11 cellular contexts compared by ENCODE assay signal in the genomic region with DNA sequence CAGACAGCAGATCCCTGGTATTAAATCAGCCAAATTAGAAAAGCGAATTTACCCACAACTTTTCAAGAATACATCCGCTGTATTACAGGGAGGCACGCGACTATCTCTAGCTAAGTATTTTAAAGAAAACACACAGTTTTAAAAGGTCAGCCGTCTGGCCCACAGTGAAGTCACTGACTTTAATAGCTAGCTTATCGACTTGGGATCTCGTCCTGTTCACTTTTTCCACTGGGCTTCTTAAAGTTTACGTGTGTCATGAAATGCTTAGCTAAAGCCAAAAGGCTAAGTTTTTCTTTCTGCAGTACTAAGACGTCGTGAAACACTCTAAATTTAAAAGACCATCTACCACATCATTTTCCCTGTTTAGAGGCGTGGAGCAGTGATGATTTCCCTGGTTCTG. TPM values are rescaled to one million over a fixed set of nuclear protein-coding genes. Genes with fewer than 3 reads are reported as not detected.
A peak's percentile ranks its signal among the peaks of the same experiment; 100 is the strongest.
DNase-seq lines count a peak whose midpoint lies in the region; ATAC-seq lines count a peak whose summit lies in the region.
"Had no signal": no experiment of that assay in that cellular context is flagged by ENCODE, and none has a peak within 500 bp of the region (broad histone marks: within the 10 kb centered on the region; RNA-seq: fewer than 3 reads in every experiment).

No MANE protein-coding gene starts in this region.

- no peak for ATAC-seq in activated T-cell treated with anti-CD3 and anti-CD28 coated beads, Interleukin-2, amount 50 U/mL, for 72 hours (replicated peaks in 1 of 2)
- no peak for ATAC-seq in HG03565 (IDR thresholded peaks at IDR 0.05; ENCODE audit: unreplicated experiment)

- 8 to 11% methylated on average over 11 of the region's 11 CpGs for WGBS in GM23248 (ENCODE audit: low coverage in 1 of 2, low lambda C conversion rate in 2 of 2, missing lambda C conversion rate in 2 of 2), 2 experiments

- H3K4me1 Mint-ChIP-seq in activated T-cell treated with anti-CD3 and anti-CD28 coated beads, Interleukin-2, amount 50 U/mL, for 72 hours (ENCODE audit: low read depth), result peaks cover 34% of the 10 kb centered on the region

- H3K27ac Mint-ChIP-seq in activated T-cell treated with anti-CD3 and anti-CD28 coated beads, Interleukin-2, amount 50 U/mL, for 72 hours, result peak overlapping the region; percentile 86

- H3K9me3 ChIP-seq in GM23248 (ENCODE audit: low read depth), result no peaks in the 10 kb centered on the region
- H3K9me3 ChIP-seq in HAP-1, result no peaks in the 10 kb centered on the region

- peaks cover 29% of the 10 kb centered on the region for H3F3A ChIP-seq in GM23248 (ENCODE audit: insufficient read depth)

- no peaks in the 10 kb centered on the region for H3K9me2 ChIP-seq in GM23248 (ENCODE audit: insufficient read depth)

- H3K9me3 Mint-ChIP-seq in activated T-cell treated with anti-CD3 and anti-CD28 coated beads, Interleukin-2, amount 50 U/mL, for 72 hours, result peaks cover 0 to 3% of the 10 kb centered on the region in 2 donors

- H3K4me1 ChIP-seq in ACC112 (ENCODE audit: control insufficient read depth, insufficient read depth, low read length, unreplicated experiment) (peaks cover 29% of the 10 kb centered on the region), GM23248 (ENCODE audit: insufficient read depth) (peaks cover 30% of the 10 kb centered on the region), HAP-1 (peaks cover 1% of the 10 kb centered on the region; the same call in 1 of the 2 replicates)

- peak overlapping the region; percentile 72 for H3K4me2 ChIP-seq in GM23248 (ENCODE audit: unreplicated experiment)

- peaks cover 0 to 4% of the 10 kb centered on the region in 2 donors for H3K36me3 Mint-ChIP-seq in activated T-cell treated with anti-CD3 and anti-CD28 coated beads, Interleukin-2, amount 50 U/mL, for 72 hours (ENCODE audit: insufficient read depth in 2 of 2)

- peak overlapping the region; percentile 96 for H2AFZ ChIP-seq in ACC112 (ENCODE audit: low read length, unreplicated experiment)
- peak overlapping the region; percentile 65 for H2AFZ ChIP-seq in GM23248

- peak overlapping the region; percentile 58 for H3K4me3 ChIP-seq in ACC112 (ENCODE audit: low read depth, low read length)
- H3K4me3 ChIP-seq in GM23248, result peak overlapping the region; percentile 41
- no peak overlapping the region for H3K4me3 ChIP-seq in HAP-1

- no peaks in the 10 kb centered on the region for H4K20me1 ChIP-seq in GM23248 (ENCODE audit: insufficient read depth)

- in situ Hi-C loops in GM23248 (cut with MboI), result no loop called here
- in situ Hi-C loops in HAP-1 (cut with MboI; ENCODE audit: low sequenced_read_pairs), result no loop called here

- peak overlapping the region; percentile 61 to 64 for H3K4me3 Mint-ChIP-seq in activated T-cell treated with anti-CD3 and anti-CD28 coated beads, Interleukin-2, amount 50 U/mL, for 72 hours

- peaks cover 6% of the 10 kb centered on the region for H3K27me3 Mint-ChIP-seq in activated T-cell treated with anti-CD3 and anti-CD28 coated beads, Interleukin-2, amount 50 U/mL, for 72 hours (ENCODE audit: low read depth)

- H3K9ac ChIP-seq in GM23248, result peak overlapping the region; percentile 63

- H3K36me3 ChIP-seq in ACC112 (ENCODE audit: insufficient read depth, low read length), result no peaks in the 10 kb centered on the region
- no peaks in the 10 kb centered on the region for H3K36me3 ChIP-seq in GM23248 (ENCODE audit: low read depth)
- H3K36me3 ChIP-seq in HAP-1 (replicated peaks), result no peaks in the 10 kb centered on the region

- H3K27ac ChIP-seq in ACC112 (ENCODE audit: low read depth, low read length) (peak overlapping the region; percentile 97), GM23248 (peak overlapping the region; percentile 66)

- peak; percentile 90 for DNase-seq in GM23248
- DNase-seq in activated T-cell treated with anti-CD3 and anti-CD28 coated beads, Interleukin-2, amount 50 U/mL, for 72 hours, result no peak
- peak; percentile 92 for DNase-seq in iris pigment epithelial cell (ENCODE audit: low read depth)
- no peak for DNase-seq in SKM-1 treated with dmso at 0.1 percent for 144 hours (lab: John Stamatoyannopoulos, UW; ENCODE audit: unreplicated experiment)
- DNase-seq in SKM-1 (lab: John Stamatoyannopoulos, UW; ENCODE audit: unreplicated experiment), result no peak
- DNase-seq in HAP-1 (ENCODE audit: low spot score in 2 of 2), result no peak
- DNase-seq: activated gamma-delta T cell, DMS79, NCI-H748 treated with DMSO at 0.1 percent for 48 hours had no signal

- H3K79me2 ChIP-seq in ACC112 (ENCODE audit: control insufficient read depth, insufficient read depth, low read length, unreplicated experiment), result no peaks in the 10 kb centered on the region
- peaks cover 15% of the 10 kb centered on the region for H3K79me2 ChIP-seq in GM23248 (ENCODE audit: insufficient read depth)

- no peaks in the 10 kb centered on the region for H3K27me3 ChIP-seq in ACC112 (ENCODE audit: insufficient read depth, low read length)
- no peaks in the 10 kb centered on the region for H3K27me3 ChIP-seq in GM23248 (replicated peaks; ENCODE audit: insufficient read depth)
- H3K27me3 ChIP-seq in HAP-1 (ENCODE audit: low read depth), result no peaks in the 10 kb centered on the region

RNA-seq across cellular contexts. Expression of a gene that starts 27.2 kb away (rescaled TPM):
- 6.5 and 10.0 TPM in 2 replicates for total RNA-seq in GM23248 (2014; rRNA removed; shearing (Covaris generic))
- polyA plus RNA-seq in GM23248 (2016; fragmentation: Nextera tagmentation; extraction: Ambion mirVana), result 2.8 and 3.1 TPM in 2 replicates
- 10 to 100 TPM; 21.6 to 44.8 TPM for total RNA-seq in activated T-cell treated with anti-CD3 and anti-CD28 coated beads, Interleukin-2, amount 50 U/mL, for 72 hours

Comparison
In these comparisons a context has a peak if more than half of its experiments do, and no peak if none do; other contexts are left out.
1. DNase-seq: peak in GM23248 (single experiment) and iris pigment epithelial cell (single experiment); none in activated T-cell treated with anti-CD3 and anti-CD28 coated beads, Interleukin-2, amount 50 U/mL, for 72 hours (0 of 2), SKM-1 treated with dmso at 0.1 percent for 144 hours (single experiment), SKM-1 (single experiment) and HAP-1 (0 of 2).